In the genomic region with DNA sequence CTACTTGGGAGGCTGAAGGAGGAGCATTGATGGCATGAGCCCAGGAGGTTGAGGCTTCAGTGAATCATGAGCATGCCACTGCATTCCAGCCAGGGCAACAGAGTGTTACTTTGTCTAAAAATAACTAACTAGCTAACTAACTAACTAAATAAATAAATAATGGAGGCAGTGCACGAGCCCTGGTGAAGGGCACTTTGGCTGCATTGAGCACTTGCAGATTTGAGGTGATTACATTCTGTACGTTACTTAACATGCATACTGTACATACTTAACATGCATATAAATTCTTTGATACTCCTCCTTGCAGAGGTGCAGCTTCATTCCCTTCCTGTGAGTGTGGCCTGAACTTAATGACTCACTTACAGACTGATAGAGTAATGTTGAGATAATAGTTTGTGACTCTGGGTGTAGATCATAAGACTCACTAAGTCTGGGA, we compare ENCODE assay signal across 1 cellular context.
TF ChIP-seq lines count a peak whose summit lies in the region.

No MANE protein-coding gene starts in this region.

TF ChIP-seq in IMR-90, 13 proteins besides CTCF, POLR2A, EP300 and RAD21 (continued from another document):
- TF ChIP-seq, protein P1, sequence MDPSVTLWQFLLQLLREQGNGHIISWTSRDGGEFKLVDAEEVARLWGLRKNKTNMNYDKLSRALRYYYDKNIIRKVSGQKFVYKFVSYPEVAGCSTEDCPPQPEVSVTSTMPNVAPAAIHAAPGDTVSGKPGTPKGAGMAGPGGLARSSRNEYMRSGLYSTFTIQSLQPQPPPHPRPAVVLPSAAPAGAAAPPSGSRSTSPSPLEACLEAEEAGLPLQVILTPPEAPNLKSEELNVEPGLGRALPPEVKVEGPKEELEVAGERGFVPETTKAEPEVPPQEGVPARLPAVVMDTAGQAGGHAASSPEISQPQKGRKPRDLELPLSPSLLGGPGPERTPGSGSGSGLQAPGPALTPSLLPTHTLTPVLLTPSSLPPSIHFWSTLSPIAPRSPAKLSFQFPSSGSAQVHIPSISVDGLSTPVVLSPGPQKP (IDR thresholded peaks at IDR 0.05; ENCODE audit: borderline replicate concordance, low read depth, low read length), result no peak
- no peak for TF ChIP-seq MAZ (IDR thresholded peaks at IDR 0.05; ENCODE audit: borderline replicate concordance, low read depth, low read length)
- TF ChIP-seq MAFK (IDR thresholded peaks at IDR 0.05; ENCODE audit: low read depth, low read length), result no peak
- no peak for TF ChIP-seq BHLHE40 (IDR thresholded peaks at IDR 0.05; ENCODE audit: low read depth, low read length)
- no peak for TF ChIP-seq FOS (IDR thresholded peaks at IDR 0.05; ENCODE audit: low read depth, low read length)
- no peak for TF ChIP-seq CEBPB (IDR thresholded peaks at IDR 0.05; ENCODE audit: low read depth, low read length)
- TF ChIP-seq RFX5 (IDR thresholded peaks at IDR 0.05; ENCODE audit: low read depth, low read length), result no peak
- no peak for TF ChIP-seq MXI1 (IDR thresholded peaks at IDR 0.05; ENCODE audit: borderline replicate concordance, low read depth, low read length)
- TF ChIP-seq, protein P2, sequence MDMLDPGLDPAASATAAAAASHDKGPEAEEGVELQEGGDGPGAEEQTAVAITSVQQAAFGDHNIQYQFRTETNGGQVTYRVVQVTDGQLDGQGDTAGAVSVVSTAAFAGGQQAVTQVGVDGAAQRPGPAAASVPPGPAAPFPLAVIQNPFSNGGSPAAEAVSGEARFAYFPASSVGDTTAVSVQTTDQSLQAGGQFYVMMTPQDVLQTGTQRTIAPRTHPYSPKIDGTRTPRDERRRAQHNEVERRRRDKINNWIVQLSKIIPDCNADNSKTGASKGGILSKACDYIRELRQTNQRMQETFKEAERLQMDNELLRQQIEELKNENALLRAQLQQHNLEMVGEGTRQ (IDR thresholded peaks at IDR 0.05; ENCODE audit: low read depth, low read length), result no peak
